8 cellular contexts compared by ENCODE assay signal in genomic region chr2:144659731-144660275, GRCh38.
A peak's percentile ranks its signal among the peaks of the same experiment; 100 is the strongest.
DNase-seq lines count a peak whose midpoint lies in the region; ATAC-seq lines count a peak whose summit lies in the region.

No MANE protein-coding gene starts in this region.

- ATAC-seq in HG02798 (IDR thresholded peaks at IDR 0.05; ENCODE audit: poor library complexity, unreplicated experiment): peak; percentile 84
- peak; percentile 94 for ATAC-seq in activated CD4-positive, alpha-beta T cell treated with anti-CD3 and anti-CD28 coated beads for 36 hours
- no peak for ATAC-seq in GM18519 (IDR thresholded peaks at IDR 0.05; ENCODE audit: low FRiP score, unreplicated experiment)

- peaks cover 7% of the 10 kb centered on the region for H3K27me3 Mint-ChIP-seq in activated CD4-positive, alpha-beta T cell treated with anti-CD3 and anti-CD28 coated beads for 36 hours

- intact Hi-C loops in activated CD4-positive, alpha-beta T cell treated with anti-CD3 and anti-CD28 coated beads for 36 hours (cut with DNase I, micrococcal nuclease): no loop called here

- peak; percentile 64 for DNase-seq in activated CD4-positive, alpha-beta T cell treated with anti-CD3 and anti-CD28 coated beads for 36 hours
- DNase-seq in fibroblast of peridontal ligament (ENCODE audit: extremely low read depth) (peak; percentile 91), 8988T (no peak), SW 1271 (lab: John Stamatoyannopoulos, UW) (no peak), DMS53 treated with DMSO at 0.1 percent for 48 hours (lab: John Stamatoyannopoulos, UW; ENCODE audit: unreplicated experiment) (no peak)
- DNase-seq in stimulated activated CD8-positive, alpha-beta memory T cell treated with anti-CD3 and anti-CD28 coated beads, Interleukin-2, amount 100 ng/mL, for 1 hour (ENCODE audit: low read depth in 2 of 2): peak; percentile 20 to 40

- H3K36me3 Mint-ChIP-seq in activated CD4-positive, alpha-beta T cell treated with anti-CD3 and anti-CD28 coated beads for 36 hours (ENCODE audit: low read depth): no peaks in the 10 kb centered on the region

- CTCF ChIA-PET in activated CD4-positive, alpha-beta T cell treated with anti-CD3 and anti-CD28 coated beads for 36 hours (lab: Charles Lee): interaction anchor here (0.6 to 1.0 kb wide), 2 partner anchors 10 to 405 kb away, joined by 3 read pairs; no protein-coding TSS in a partner anchor

- no peaks in the 10 kb centered on the region for H3K4me1 Mint-ChIP-seq in activated CD4-positive, alpha-beta T cell treated with anti-CD3 and anti-CD28 coated beads for 36 hours

- POLR2A ChIA-PET in activated CD4-positive, alpha-beta T cell treated with anti-CD3 and anti-CD28 coated beads for 36 hours (lab: Charles Lee): no interaction called here

- no peaks in the 10 kb centered on the region for H3K9me3 Mint-ChIP-seq in activated CD4-positive, alpha-beta T cell treated with anti-CD3 and anti-CD28 coated beads for 36 hours (ENCODE audit: low read depth)

- H3K4me3 Mint-ChIP-seq in activated CD4-positive, alpha-beta T cell treated with anti-CD3 and anti-CD28 coated beads for 36 hours: no peak overlapping the region

- no peak overlapping the region for H3K27ac Mint-ChIP-seq in activated CD4-positive, alpha-beta T cell treated with anti-CD3 and anti-CD28 coated beads for 36 hours

Comparison
In these comparisons a context has a peak if more than half of its experiments do, and no peak if none do; other contexts are left out.
1. DNase-seq: peak in activated CD4-positive, alpha-beta T cell treated with anti-CD3 and anti-CD28 coated beads for 36 hours (single experiment), fibroblast of peridontal ligament (single experiment) and stimulated activated CD8-positive, alpha-beta memory T cell treated with anti-CD3 and anti-CD28 coated beads, Interleukin-2, amount 100 ng/mL, for 1 hour (2 of 2); none in 8988T (single experiment), SW 1271 (0 of 2) and DMS53 treated with DMSO at 0.1 percent for 48 hours (single experiment).